In the genomic region with DNA sequence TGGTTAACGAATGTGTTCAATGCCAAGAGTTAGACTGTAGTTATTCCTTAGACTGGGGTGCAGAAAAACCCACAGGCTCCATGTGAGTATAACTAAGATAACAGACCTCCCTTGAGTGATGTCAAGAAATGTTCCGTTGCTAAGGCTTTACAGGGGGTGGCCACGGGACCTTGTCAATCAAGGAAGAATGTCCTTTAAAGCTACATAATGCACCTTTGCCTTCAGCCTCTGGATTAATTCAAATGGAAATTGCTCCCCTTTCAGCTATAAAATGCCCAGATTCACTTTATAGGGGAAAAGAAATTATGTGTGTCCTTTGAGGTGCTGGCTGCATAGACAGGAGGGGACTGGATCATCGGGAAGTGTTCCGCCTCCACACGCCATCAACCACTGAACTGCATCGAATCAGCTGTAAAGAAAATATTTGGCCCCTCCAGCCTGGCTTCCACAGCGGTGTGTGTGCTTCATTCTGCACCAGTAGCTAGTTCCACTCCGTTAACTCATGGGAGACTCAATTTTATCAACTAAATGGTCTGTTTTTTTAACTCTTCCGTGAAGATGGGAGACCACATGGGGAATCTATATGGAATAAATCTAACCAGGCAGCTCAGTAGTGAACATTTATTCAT, we compare ENCODE assay signal across 1 cellular context.
TF ChIP-seq lines count a peak whose summit lies in the region.

No MANE protein-coding gene starts in this region.

TF ChIP-seq in WTC11, 78 proteins besides CTCF, POLR2A, EP300 and RAD21 (continued from another document):
- TF ChIP-seq, protein P1, sequence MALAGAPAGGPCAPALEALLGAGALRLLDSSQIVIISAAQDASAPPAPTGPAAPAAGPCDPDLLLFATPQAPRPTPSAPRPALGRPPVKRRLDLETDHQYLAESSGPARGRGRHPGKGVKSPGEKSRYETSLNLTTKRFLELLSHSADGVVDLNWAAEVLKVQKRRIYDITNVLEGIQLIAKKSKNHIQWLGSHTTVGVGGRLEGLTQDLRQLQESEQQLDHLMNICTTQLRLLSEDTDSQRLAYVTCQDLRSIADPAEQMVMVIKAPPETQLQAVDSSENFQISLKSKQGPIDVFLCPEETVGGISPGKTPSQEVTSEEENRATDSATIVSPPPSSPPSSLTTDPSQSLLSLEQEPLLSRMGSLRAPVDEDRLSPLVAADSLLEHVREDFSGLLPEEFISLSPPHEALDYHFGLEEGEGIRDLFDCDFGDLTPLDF (CRISPR knock-in tag; IDR thresholded peaks at IDR 0.05) = no peak
- TF ChIP-seq, protein P2, sequence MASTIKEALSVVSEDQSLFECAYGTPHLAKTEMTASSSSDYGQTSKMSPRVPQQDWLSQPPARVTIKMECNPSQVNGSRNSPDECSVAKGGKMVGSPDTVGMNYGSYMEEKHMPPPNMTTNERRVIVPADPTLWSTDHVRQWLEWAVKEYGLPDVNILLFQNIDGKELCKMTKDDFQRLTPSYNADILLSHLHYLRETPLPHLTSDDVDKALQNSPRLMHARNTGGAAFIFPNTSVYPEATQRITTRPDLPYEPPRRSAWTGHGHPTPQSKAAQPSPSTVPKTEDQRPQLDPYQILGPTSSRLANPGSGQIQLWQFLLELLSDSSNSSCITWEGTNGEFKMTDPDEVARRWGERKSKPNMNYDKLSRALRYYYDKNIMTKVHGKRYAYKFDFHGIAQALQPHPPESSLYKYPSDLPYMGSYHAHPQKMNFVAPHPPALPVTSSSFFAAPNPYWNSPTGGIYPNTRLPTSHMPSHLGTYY (CRISPR knock-in tag; IDR thresholded peaks at IDR 0.05) = no peak
